In genomic region chr19:55018633-55019032, GRCh38 we compare ENCODE assay signal across 19 cellular contexts. TPM values are rescaled to one million over a fixed set of nuclear protein-coding genes. Genes with fewer than 3 reads are reported as not detected.
DNase-seq lines count a peak whose midpoint lies in the region; ATAC-seq, FAIRE-seq and TF ChIP-seq lines count a peak whose summit lies in the region.
"Had no signal": no experiment of that assay in that cellular context is flagged by ENCODE, and none has a peak within 500 bp of the region (broad histone marks: within the 10 kb centered on the region; RNA-seq: fewer than 3 reads in every experiment).

No MANE protein-coding gene starts in this region.

- H3K27ac Mint-ChIP-seq in WTC11 = no peak overlapping the region; the same call in 1 of the 2 replicates
- H3K27ac Mint-ChIP-seq: CD4-positive, CD25-positive, alpha-beta regulatory T cell; CD8-positive, alpha-beta memory T cell had no signal

- no peak for TF ChIP-seq EP300 in K562 (IDR thresholded peaks at IDR 0.05; ENCODE audit: low read length)

- BruUV-seq in K562 (replicated peaks; lab: Mats Ljungman, UMichigan) = no TSS peak

- peaks cover 35% of the 10 kb centered on the region for H3K36me3 Mint-ChIP-seq in WTC11

- intact Hi-C loops in K562 (cut with micrococcal nuclease) = no loop called here

- H3K36me3 ChIP-seq in K562 (ENCODE audit: control insufficient read depth, insufficient read depth, low read length) (peaks cover 45% of the 10 kb centered on the region; the same call in 2 of the 3 replicates), H7 (replicated peaks; ENCODE audit: control insufficient read depth, insufficient read depth, low read length) (0 out of 2 replicates have a peak, but pooled peaks cover 1% of the 10 kb centered on the region)
- H3K36me3 ChIP-seq: BE2C had no signal

- H3K9ac ChIP-seq in K562 (ENCODE audit: insufficient read depth in 1 of 2, low read depth in 2 of 2, low read length in 2 of 2) = peak overlapping the region; percentile 15 to 39; a peak in 3 of 4 replicates

- peaks cover 3% of the 10 kb centered on the region; the same call in 1 of the 2 replicates for H3K27me3 Mint-ChIP-seq in WTC11 (ENCODE audit: low read depth)

- no peak for TF ChIP-seq POLR2A in K562 (conservative IDR thresholded peaks at IDR 0.05)

- peak; percentile 59 for ATAC-seq in K562
- no peak for ATAC-seq in WTC11
- ATAC-seq: GM12878 had no signal

- in situ Hi-C loops in K562 (cut with MboI) = no loop called here

- DNase-seq in K562 (ENCODE audit: extremely low read depth in 1 of 4, low spot score in 3 of 4) = peak in 1 of 4 experiments; percentile 42
- no peak for DNase-seq in WTC11 (ENCODE audit: low spot score)
- no peak for DNase-seq in H7
- DNase-seq: ACHN; BE2C; C1 segment of cervical spinal cord; CD4-positive, CD25-positive, alpha-beta regulatory T cell; CD8-positive, alpha-beta memory T cell; COR-L47; DMS 273 treated with DMSO at 0.1 percent for 48 hours; DMS53; DND-41; EL; HCEC 1CT had no signal

- H3K79me2 ChIP-seq in K562 (ENCODE audit: control insufficient read depth, insufficient read depth, low read length) = peaks cover 71% of the 10 kb centered on the region

- H3K9me3 ChIP-seq in K562 (replicated peaks; ENCODE audit: control insufficient read depth, insufficient read depth, low read depth, low read length) = 0 out of 2 replicates have a peak, but pooled peaks cover 2% of the 10 kb centered on the region
- H3K9me3 ChIP-seq: BE2C had no signal

- CTCF ChIA-PET in K562 (lab: Yijun Ruan, JAX; ENCODE audit: low intra/inter-chr PET ratio) (no interaction called here), WTC11 (lab: Charles Lee) (no interaction called here)

- peak overlapping the region; percentile 56; the same call in 1 of the 2 replicates for H3K4me2 ChIP-seq in K562 (ENCODE audit: insufficient read depth, low read length)

- POLR2A ChIA-PET in K562 (lab: Yijun Ruan, JAX) (interaction anchor here (0.7 to 1.6 kb wide), 6 partner anchors 8 to 157 kb away, joined by 3 to 8 read pairs (median 3); no protein-coding TSS in a partner anchor), WTC11 (lab: Charles Lee) (no interaction called here)

- H3K27me3 ChIP-seq in K562 (ENCODE audit: control insufficient read depth in 2 of 2, insufficient read depth in 2 of 2, low read length in 2 of 2) (no peaks in the 10 kb centered on the region), H7 (ENCODE audit: control insufficient read depth, insufficient read depth, low read length) (no peaks in the 10 kb centered on the region)

- FAIRE-seq in K562 (lab: Jason Lieb, UNC) = no peak
- FAIRE-seq: A204.1, GM12878 had no signal

- peaks cover 7% of the 10 kb centered on the region for H3K9me1 ChIP-seq in K562 (ENCODE audit: control insufficient read depth, insufficient read depth, low read length)

- no peak for TF ChIP-seq RAD21 in K562 (CRISPR knock-in tag; conservative IDR thresholded peaks at IDR 0.05 in 1 of 2, IDR thresholded peaks at IDR 0.05 in 1 of 2)

- 7% methylated on average over 9 of the region's 9 CpGs for WGBS in K562 (ENCODE audit: insufficient coverage, low coverage, missing lambda C conversion rate)

- H3K4me3 Mint-ChIP-seq in WTC11 = no peak overlapping the region
- H3K4me3 Mint-ChIP-seq: CD8-positive, alpha-beta memory T cell had no signal

- peaks cover 17% of the 10 kb centered on the region for H4K20me1 ChIP-seq in K562 (replicated peaks; ENCODE audit: control insufficient read depth, insufficient read depth, low read length)

- peaks cover 13% of the 10 kb centered on the region for H3K9me3 Mint-ChIP-seq in WTC11

- no peak overlapping the region for H2AFZ ChIP-seq in K562 (ENCODE audit: low read depth, low read length)

- peak overlapping the region; percentile 57 for H3K27ac ChIP-seq in K562 (ENCODE audit: extremely low read depth, low read depth, low read length)

- H3K4me1 Mint-ChIP-seq in WTC11 = peaks cover 15% of the 10 kb centered on the region

- TF ChIP-seq CTCF in K562 (IDR thresholded peaks at IDR 0.05 in 2 of 3, conservative IDR thresholded peaks at IDR 0.05 in 1 of 3; ENCODE audit: insufficient read depth in 2 of 3, low read depth in 1 of 3, low read length in 3 of 3) (no peak), WTC11 (IDR thresholded peaks at IDR 0.05) (no peak)

- H3K4me3 ChIP-seq in K562 (no peak overlapping the region), H7 (ENCODE audit: insufficient read depth, low read depth, low read length) (no peak overlapping the region)
- H3K4me3 ChIP-seq: GM12878 had no signal

- H3K4me1 ChIP-seq in K562 (replicated peaks in 1 of 2; ENCODE audit: control insufficient read depth in 2 of 2, insufficient read depth in 2 of 2, low read length in 2 of 2) = peaks cover 10 to 17% of the 10 kb centered on the region in 2 experiments; a peak in 4 of 5 replicates
- H3K4me1 ChIP-seq: BE2C had no signal

RNA-seq across cellular contexts. Expression of gene GP6, which starts 19.4 kb away (rescaled TPM):
- total RNA-seq in K562 (2011; cell fraction: chromatin; rRNA removed; ENCODE audit: low replicate concordance) = 21.2 and 44.5 TPM in 2 replicates
- total RNA-seq in K562 (2011; cell fraction: nucleolus; rRNA removed) = 22.6 and 39.5 TPM in 2 replicates
- total RNA-seq in K562 (2011; cell fraction: nucleoplasm; rRNA removed) = 29.0 and 50.9 TPM in 2 replicates
- total RNA-seq in K562 (2014; rRNA removed) (9.7 and 14.7 TPM in 2 replicates), K562 (2014; rRNA removed; fragmentation: Illumina TruSeq; extraction: Trizol) (5.7 and 7.3 TPM in 2 replicates), K562 (2015; rRNA removed; fragmentation: Illumina TruSeq; extraction: Trizol) (3.1 and 3.2 TPM in 2 replicates), K562 (2021) (13.8 and 21.1 TPM in 2 replicates), WTC11 (2021) (0.41 to 1.1 TPM (median 0.61 TPM) in 3 replicates)
- polyA plus RNA-seq in K562 (2011; rRNA removed) (4.6 and 15.8 TPM in 2 replicates), K562 (2014; fragmentation: Illumina TruSeq; extraction: Trizol) (19.6 and 26.5 TPM in 2 replicates), K562 (2014; fragmentation: Nextera tagmentation; extraction: Ambion mirVana) (1 to 10 TPM; 5.4 to 5.7 TPM), K562 (2014; rRNA removed) (12.4 and 17.5 TPM in 2 replicates)
- polyA plus RNA-seq in K562 (2011; cell fraction: cytosol; rRNA removed) = 4.3 and 28.1 TPM in 2 replicates
- 3.8 and 33.4 TPM in 2 replicates for polyA plus RNA-seq in K562 (2011; cell fraction: nucleus; rRNA removed)
- 6.4 and 10.7 TPM in 2 replicates for polyA plus RNA-seq in K562 (2012)
- 1.9 and 8.0 TPM in 2 replicates for polyA minus RNA-seq in K562 (2011; rRNA and poly(A)+ RNA removed)
- 3.7 and 9.2 TPM in 2 replicates for polyA minus RNA-seq in K562 (2011; cell fraction: cytosol; rRNA and poly(A)+ RNA removed)
- polyA minus RNA-seq in K562 (2011; cell fraction: nucleus; rRNA and poly(A)+ RNA removed) = 1.9 and 6.6 TPM in 2 replicates
- not detected in 2 replicates for total RNA-seq in H7 (2014; rRNA removed; shearing (Covaris generic))
- total RNA-seq: CD8-positive, alpha-beta memory T cell; G401; GM12878; H4 had no signal
- polyA plus RNA-seq: CD4-positive, CD25-positive, alpha-beta regulatory T cell; GM12878 had no signal

RNA-seq across cellular contexts. Expression of gene RDH13, which starts 44.3 kb away (rescaled TPM):
- total RNA-seq in K562 (2011; cell fraction: chromatin; rRNA removed; ENCODE audit: low replicate concordance) = 86.2 and 226 TPM in 2 replicates
- total RNA-seq in K562 (2011; cell fraction: nucleolus; rRNA removed) = 132 and 156 TPM in 2 replicates
- 101 and 114 TPM in 2 replicates for total RNA-seq in K562 (2011; cell fraction: nucleoplasm; rRNA removed)
- total RNA-seq in K562 (2014; rRNA removed) (63.2 and 78.7 TPM in 2 replicates), K562 (2014; rRNA removed; fragmentation: Illumina TruSeq; extraction: Trizol) (25.8 and 29.2 TPM in 2 replicates), K562 (2015; rRNA removed; fragmentation: Illumina TruSeq; extraction: Trizol) (41.9 and 43.3 TPM in 2 replicates), K562 (2021) (65.7 and 70.3 TPM in 2 replicates), WTC11 (2021) (35.3 to 39.5 TPM (median 38.4 TPM) in 3 replicates)
- polyA plus RNA-seq in K562 (2011; rRNA removed) (23.3 and 28.6 TPM in 2 replicates), K562 (2014; fragmentation: Illumina TruSeq; extraction: Trizol) (39.5 and 44.9 TPM in 2 replicates), K562 (2014; fragmentation: Nextera tagmentation; extraction: Ambion mirVana) (1 to 10 TPM; 7.5 to 9.8 TPM), K562 (2014; rRNA removed) (51.2 and 53.8 TPM in 2 replicates)
- 19.8 and 50.7 TPM in 2 replicates for polyA plus RNA-seq in K562 (2011; cell fraction: cytosol; rRNA removed)
- polyA plus RNA-seq in K562 (2011; cell fraction: nucleus; rRNA removed) = 75.3 and 114 TPM in 2 replicates
- polyA plus RNA-seq in K562 (2012) = 36.1 and 51.9 TPM in 2 replicates
- polyA minus RNA-seq in K562 (2011; rRNA and poly(A)+ RNA removed) = 19.9 and 43.3 TPM in 2 replicates
- polyA minus RNA-seq in K562 (2011; cell fraction: cytosol; rRNA and poly(A)+ RNA removed) = 18.3 and 33.0 TPM in 2 replicates
- 32.5 and 38.9 TPM in 2 replicates for polyA minus RNA-seq in K562 (2011; cell fraction: nucleus; rRNA and poly(A)+ RNA removed)
- total RNA-seq in H7 (2014; rRNA removed; shearing (Covaris generic)) = 21.2 and 24.4 TPM in 2 replicates

RNA-seq across cellular contexts. Expression of gene NLRP2, which starts 52.5 kb away (rescaled TPM):
- total RNA-seq in K562 (2011; cell fraction: chromatin; rRNA removed; ENCODE audit: low replicate concordance) = 112 and 159 TPM in 2 replicates
- total RNA-seq in K562 (2011; cell fraction: nucleolus; rRNA removed) = 75.3 and 84.4 TPM in 2 replicates
- total RNA-seq in K562 (2011; cell fraction: nucleoplasm; rRNA removed) = 69.2 and 82.2 TPM in 2 replicates
- total RNA-seq in K562 (2014; rRNA removed) (21.6 and 22.2 TPM in 2 replicates), K562 (2014; rRNA removed; fragmentation: Illumina TruSeq; extraction: Trizol) (24.2 and 25.5 TPM in 2 replicates), K562 (2015; rRNA removed; fragmentation: Illumina TruSeq; extraction: Trizol) (17.3 and 18.5 TPM in 2 replicates), K562 (2021) (33.2 and 36.2 TPM in 2 replicates), WTC11 (2021) (3.0 to 3.7 TPM (median 3.4 TPM) in 3 replicates)
- polyA plus RNA-seq in K562 (2011; rRNA removed) (59.3 and 65.5 TPM in 2 replicates), K562 (2014; fragmentation: Illumina TruSeq; extraction: Trizol) (25.1 and 28.1 TPM in 2 replicates), K562 (2014; fragmentation: Nextera tagmentation; extraction: Ambion mirVana) (10 to 100 TPM; 10.1 to 11.9 TPM), K562 (2014; rRNA removed) (25.0 and 29.9 TPM in 2 replicates)
- 28.5 and 40.0 TPM in 2 replicates for polyA plus RNA-seq in K562 (2011; cell fraction: cytosol; rRNA removed)
- polyA plus RNA-seq in K562 (2011; cell fraction: nucleus; rRNA removed) = 79.9 and 89.0 TPM in 2 replicates
- polyA plus RNA-seq in K562 (2012) = 19.8 and 24.8 TPM in 2 replicates
- polyA minus RNA-seq in K562 (2011; rRNA and poly(A)+ RNA removed) = 50.6 and 66.3 TPM in 2 replicates
- polyA minus RNA-seq in K562 (2011; cell fraction: cytosol; rRNA and poly(A)+ RNA removed) = 22.9 and 31.5 TPM in 2 replicates
- polyA minus RNA-seq in K562 (2011; cell fraction: nucleus; rRNA and poly(A)+ RNA removed) = 22.8 and 38.0 TPM in 2 replicates
- total RNA-seq in H7 (2014; rRNA removed; shearing (Covaris generic)) = 1.0 and 1.3 TPM in 2 replicates
- total RNA-seq: G401, HT-29 had no signal

RNA-seq across cellular contexts. Expression of gene EPS8L1, which starts 57.0 kb away (rescaled TPM):
- total RNA-seq in K562 (2011; cell fraction: chromatin; rRNA removed; ENCODE audit: low replicate concordance) = 21.2 and 53.9 TPM in 2 replicates
- 25.4 and 29.5 TPM in 2 replicates for total RNA-seq in K562 (2011; cell fraction: nucleolus; rRNA removed)
- 24.6 and 30.8 TPM in 2 replicates for total RNA-seq in K562 (2011; cell fraction: nucleoplasm; rRNA removed)
- total RNA-seq in K562 (2014; rRNA removed) = 18.1 and 21.3 TPM in 2 replicates
- total RNA-seq in K562 (2014; rRNA removed; fragmentation: Illumina TruSeq; extraction: Trizol) = 6.8 and 8.0 TPM in 2 replicates
- total RNA-seq in K562 (2015; rRNA removed; fragmentation: Illumina TruSeq; extraction: Trizol) = 9.6 and 11.5 TPM in 2 replicates
- 17.3 and 18.9 TPM in 2 replicates for total RNA-seq in K562 (2021)
- 11.9 and 13.2 TPM in 2 replicates for polyA plus RNA-seq in K562 (2011; rRNA removed)
- polyA plus RNA-seq in K562 (2011; cell fraction: cytosol; rRNA removed) = 9.1 and 15.2 TPM in 2 replicates
- polyA plus RNA-seq in K562 (2011; cell fraction: nucleus; rRNA removed) = 39.1 and 62.6 TPM in 2 replicates
- 22.7 and 23.7 TPM in 2 replicates for polyA plus RNA-seq in K562 (2012)
- polyA plus RNA-seq in K562 (2014; fragmentation: Illumina TruSeq; extraction: Trizol) = 13.5 and 14.0 TPM in 2 replicates
- under 1 TPM; 0.35 to 0.59 TPM for polyA plus RNA-seq in K562 (2014; fragmentation: Nextera tagmentation; extraction: Ambion mirVana)
- polyA plus RNA-seq in K562 (2014; rRNA removed) = 15.9 and 22.1 TPM in 2 replicates
- 3.1 and 7.7 TPM in 2 replicates for polyA minus RNA-seq in K562 (2011; rRNA and poly(A)+ RNA removed)
- polyA minus RNA-seq in K562 (2011; cell fraction: cytosol; rRNA and poly(A)+ RNA removed) = 5.2 and 6.4 TPM in 2 replicates
- polyA minus RNA-seq in K562 (2011; cell fraction: nucleus; rRNA and poly(A)+ RNA removed) = 10.0 and 12.8 TPM in 2 replicates
- total RNA-seq in WTC11 (2021) = 38.9 to 43.8 TPM (median 42.8 TPM) in 3 replicates
- total RNA-seq in H7 (2014; rRNA removed; shearing (Covaris generic)) = 20.0 and 22.9 TPM in 2 replicates
